In genomic region chr3:155386817-155387403, GRCh38 we compare ENCODE assay signal across 31 cellular contexts.
A peak's percentile ranks its signal among the peaks of the same experiment; 100 is the strongest.
DNase-seq lines count a peak whose midpoint lies in the region; ATAC-seq, FAIRE-seq and TF ChIP-seq lines count a peak whose summit lies in the region.
"Had no signal": no experiment of that assay in that cellular context is flagged by ENCODE, and none has a peak within 500 bp of the region (broad histone marks: within the 10 kb centered on the region; RNA-seq: fewer than 3 reads in every experiment).

No MANE protein-coding gene starts in this region.

- H3K27me3 ChIP-seq in K562 (ENCODE audit: control insufficient read depth in 2 of 2, insufficient read depth in 2 of 2, low read length in 2 of 2) = peaks cover 6 to 15% of the 10 kb centered on the region in 2 experiments
- H3K27me3 ChIP-seq: cardiac muscle cell, heart right ventricle, left lung, neutrophil, testis had no signal

- POLR2A ChIA-PET in K562 (lab: Yijun Ruan, JAX) = interaction anchor here (1.0 kb wide), 1 partner anchor 9 kb away, joined by 5 read pairs; no protein-coding TSS in a partner anchor

- H3K9me1 ChIP-seq in K562 (ENCODE audit: control insufficient read depth, insufficient read depth, low read length) = no peaks in the 10 kb centered on the region

- H3K4me3 ChIP-seq in K562 = no peak overlapping the region
- H3K4me3 ChIP-seq: cardiac muscle cell, heart right ventricle, left lung, psoas muscle, testis had no signal

- no peak overlapping the region for H3K9ac ChIP-seq in K562 (ENCODE audit: insufficient read depth in 1 of 2, low read depth in 2 of 2, low read length in 2 of 2)

- intact Hi-C loops in K562 (cut with micrococcal nuclease) = loop anchor here (10.0 kb wide), 1 partner anchor 468 kb away; the partner anchor contains the start of gene SLC33A1

- CTCF ChIA-PET in K562 (lab: Yijun Ruan, JAX; ENCODE audit: low intra/inter-chr PET ratio) = no interaction called here

- 0% methylated on average over 6 of the region's 9 CpGs for WGBS in K562 (ENCODE audit: insufficient coverage, low coverage, missing lambda C conversion rate)

- ATAC-seq in K562 (no peak), GM19395 (IDR thresholded peaks at IDR 0.05; ENCODE audit: unreplicated experiment) (no peak)
- ATAC-seq: activated CD8-positive, alpha-beta memory T cell treated with anti-CD3 and anti-CD28 coated beads, Interleukin-2, amount 10 ng/mL, durations not matched to agents 7 days and 5 days; left lung; stimulated activated naive B cell treated with anti-CD40 and anti-IgM and Interleukin-4, amounts not matched to agents 10 μg/mL and 1 μg/mL and 100 μg/mL, for 72 hours had no signal

- no peak for TF ChIP-seq POLR2A in K562 (conservative IDR thresholded peaks at IDR 0.05)

- no peaks in the 10 kb centered on the region for H3K9me3 ChIP-seq in K562 (replicated peaks; ENCODE audit: control insufficient read depth, insufficient read depth, low read depth, low read length)
- H3K9me3 ChIP-seq: heart right ventricle, left lung, neutrophil, psoas muscle, testis had no signal

- H4K20me1 ChIP-seq in K562 (replicated peaks; ENCODE audit: control insufficient read depth, insufficient read depth, low read length) = no peaks in the 10 kb centered on the region

- no peak overlapping the region for H3K27ac ChIP-seq in K562 (ENCODE audit: extremely low read depth, low read depth, low read length)
- H3K27ac ChIP-seq: 22Rv1, cardiac muscle cell, left lung, neutrophil, psoas muscle, testis had no signal

- DNase-seq in DMS79 treated with DMSO at 0.1 percent for 48 hours (lab: John Stamatoyannopoulos, UW) (peak; percentile 93), DMS79 (lab: John Stamatoyannopoulos, UW) (no peak), NCI-H2227 treated with DMSO at 0.1 percent for 48 hours (lab: John Stamatoyannopoulos, UW) (peak; percentile 25), K562 (ENCODE audit: extremely low read depth in 1 of 4, low spot score in 3 of 4) (no peak), retina (peak; percentile 68), inferior parietal cortex (ENCODE audit: extremely low spot score) (no peak), cerebellum (ENCODE audit: low spot score) (no peak)
- DNase-seq: activated CD4-positive, alpha-beta T cell treated with anti-CD3 and anti-CD28 coated beads for 48 hours; activated CD8-positive, alpha-beta memory T cell treated with anti-CD3 and anti-CD28 coated beads, Interleukin-2, amount 10 ng/mL, durations not matched to agents 7 days and 5 days; activated naive CD4-positive, alpha-beta T cell treated with anti-CD3 and anti-CD28 coated beads, Interleukin-2, amount 50 U/mL, for 16 hours; CD4-positive, alpha-beta T cell; dermis blood vessel endothelial cell; GDM1; heart right ventricle; IMR-90; left lung; MM.1S; NCI-H146; NCI-H510A; psoas muscle; RPMI8226; stimulated activated CD4-positive, alpha-beta T cell treated with anti-CD3 and anti-CD28 coated beads, Interleukin-2, amount 100 ng/mL, for 48 hours; stimulated activated naive B cell treated with anti-CD40 and anti-IgM and Interleukin-4, amounts not matched to agents 10 μg/mL and 1 μg/mL and 100 μg/mL, for 72 hours; testis had no signal

- TF ChIP-seq RAD21 in K562 (CRISPR knock-in tag; conservative IDR thresholded peaks at IDR 0.05 in 1 of 2, IDR thresholded peaks at IDR 0.05 in 1 of 2) = no peak

- in situ Hi-C loops in K562 (cut with MboI) = no loop called here

- no peaks in the 10 kb centered on the region for H3K79me2 ChIP-seq in K562 (ENCODE audit: control insufficient read depth, insufficient read depth, low read length)

- TF ChIP-seq CTCF in K562 (IDR thresholded peaks at IDR 0.05 in 2 of 3, conservative IDR thresholded peaks at IDR 0.05 in 1 of 3; ENCODE audit: insufficient read depth in 2 of 3, low read depth in 1 of 3, low read length in 3 of 3) = no peak

- no peak overlapping the region for H2AFZ ChIP-seq in K562 (ENCODE audit: low read depth, low read length)

- BruUV-seq in K562 (replicated peaks; lab: Mats Ljungman, UMichigan) = no TSS peak

- H3K4me1 ChIP-seq in K562 (replicated peaks in 1 of 2; ENCODE audit: control insufficient read depth in 2 of 2, insufficient read depth in 2 of 2, low read length in 2 of 2) = no peaks in the 10 kb centered on the region
- H3K4me1 ChIP-seq: testis had no signal

- H3K4me2 ChIP-seq in K562 (ENCODE audit: insufficient read depth, low read length) = no peak overlapping the region

- no peak for FAIRE-seq in K562 (lab: Jason Lieb, UNC)
- FAIRE-seq: endothelial cell of umbilical vein, GM18507, H54 had no signal

- no peaks in the 10 kb centered on the region for H3K36me3 ChIP-seq in K562 (ENCODE audit: control insufficient read depth, insufficient read depth, low read length)
- H3K36me3 ChIP-seq: cardiac muscle cell, heart right ventricle, left lung, neutrophil had no signal

- no peak for TF ChIP-seq EP300 in K562 (IDR thresholded peaks at IDR 0.05; ENCODE audit: low read length)

TF ChIP-seq in K562, 482 proteins besides CTCF, POLR2A, EP300 and RAD21:
- TF ChIP-seq POLR2G (IDR thresholded peaks at IDR 0.05; ENCODE audit: low read depth, low read length) = no peak
- no peak for TF ChIP-seq BDP1 (IDR thresholded peaks at IDR 0.05; ENCODE audit: insufficient read depth, insufficient read length)
- no peak for TF ChIP-seq ZNF561 (CRISPR knock-in tag; conservative IDR thresholded peaks at IDR 0.05)
- no peak for TF ChIP-seq BCLAF1 (IDR thresholded peaks at IDR 0.05; ENCODE audit: borderline replicate concordance in 1 of 2, control insufficient read depth in 1 of 2, low read depth in 2 of 2, low read length in 1 of 2)
- peak; percentile 60; the same call in 1 of the 2 replicates for TF ChIP-seq SPI1 (IDR thresholded peaks at IDR 0.05; ENCODE audit: borderline replicate concordance, low read depth, low read length)
- TF ChIP-seq TCF7L2 (IDR thresholded peaks at IDR 0.05; ENCODE audit: low read depth, low read length) = no peak

Comparison
In these comparisons a context has a peak if more than half of its experiments do, and no peak if none do; other contexts are left out.
1. DNase-seq: peak in DMS79 treated with DMSO at 0.1 percent for 48 hours (single experiment), NCI-H2227 treated with DMSO at 0.1 percent for 48 hours (single experiment) and retina (single experiment); none in DMS79 (single experiment), K562 (0 of 4), inferior parietal cortex (single experiment) and cerebellum (single experiment).